8 cellular contexts compared by ENCODE assay signal in the genomic region with DNA sequence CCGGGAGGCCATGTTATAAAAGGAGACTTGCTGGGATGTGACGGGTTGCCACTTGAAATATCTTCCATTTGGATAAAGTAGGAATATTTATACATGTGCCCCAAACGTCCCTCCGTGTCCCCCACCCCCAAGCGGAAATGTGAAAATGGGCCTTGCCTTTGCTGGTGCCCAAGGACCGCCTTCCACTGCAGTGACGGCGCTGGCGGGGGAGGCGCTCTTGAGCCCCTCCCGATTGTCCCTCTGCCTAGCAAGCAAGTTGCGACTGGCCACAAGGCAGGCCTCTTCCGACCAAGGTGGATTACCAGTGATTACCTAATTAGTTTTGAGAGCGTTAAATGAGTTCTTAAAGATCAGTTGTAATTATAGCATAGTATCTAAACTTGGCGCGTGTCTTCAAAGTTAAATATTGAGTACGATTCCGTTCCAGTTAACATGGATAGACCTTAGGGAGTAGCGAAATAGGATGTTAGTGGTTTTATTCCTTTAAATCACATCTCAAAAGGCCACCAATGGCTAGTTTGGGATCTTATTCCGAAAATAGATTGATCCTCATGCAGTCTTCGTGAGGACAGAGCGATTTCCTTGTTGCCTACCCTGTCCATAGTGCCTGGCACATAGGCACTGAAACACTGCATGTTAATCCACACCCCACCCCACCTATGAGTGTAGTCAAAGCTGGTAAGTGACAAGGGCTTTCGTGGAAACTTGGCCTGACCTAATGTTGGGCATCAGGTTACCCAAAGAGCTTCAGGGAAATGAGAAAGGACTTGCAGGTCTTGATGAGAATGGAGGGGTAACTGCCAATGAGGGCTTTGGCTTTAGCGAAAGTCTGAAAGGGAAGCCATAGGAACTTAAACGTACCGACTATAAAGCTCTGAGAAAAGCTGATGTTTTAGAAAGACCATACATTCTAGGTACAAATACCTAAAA. TPM values are rescaled to one million over a fixed set of nuclear protein-coding genes. Genes with fewer than 3 reads are reported as not detected.
DNase-seq lines count a peak whose midpoint lies in the region; ATAC-seq, FAIRE-seq and TF ChIP-seq lines count a peak whose summit lies in the region.

No MANE protein-coding gene starts in this region.

- H3K27ac ChIP-seq in A549 (peak overlapping the region; percentile 96 to 97), skin epidermis (peak overlapping the region; percentile 95 to 100 (median 99))

- no peak; a peak in 1 of 5 replicates for TF ChIP-seq RAD21 in A549 (conservative IDR thresholded peaks at IDR 0.05 in 1 of 2, IDR thresholded peaks at IDR 0.05 in 1 of 2)

- H3K4me3 ChIP-seq in A549: peak overlapping the region; percentile 79
- peak overlapping the region; percentile 91 for H3K4me3 ChIP-seq in bronchial epithelial cell (ENCODE audit: low read depth, low read length)
- peak overlapping the region; percentile 60 to 93 (median 79) for H3K4me3 ChIP-seq in skin epidermis

- H3K27ac Mint-ChIP-seq in activated B cell treated with CpG ODN at 0.5 μM for 24 hours: peak overlapping the region; percentile 96

- H3K27me3 ChIP-seq in bronchial epithelial cell (ENCODE audit: control insufficient read depth, insufficient read depth, low read length): no peaks in the 10 kb centered on the region

- 0 out of 2 replicates have a peak, but pooled peaks have one; percentile 26 for TF ChIP-seq POLR2A in A549 (IDR thresholded peaks at IDR 0.05; ENCODE audit: low read length)

- peaks cover 30% of the 10 kb centered on the region for H3K4me1 ChIP-seq in A549

- ATAC-seq in A549 (peak; percentile 75 to 79), GM18858 (IDR thresholded peaks at IDR 0.05; ENCODE audit: unreplicated experiment) (peak; percentile 34), HG03108 (IDR thresholded peaks at IDR 0.05; ENCODE audit: unreplicated experiment) (peak; percentile 50), activated B cell treated with CpG ODN at 0.5 μM for 24 hours (ENCODE audit: low read depth) (peak; percentile 56)

- 1% methylated on average over 26 of the region's 26 CpGs for WGBS in A549 (ENCODE audit: missing lambda C conversion rate)

- FAIRE-seq in A549 (lab: Jason Lieb, UNC): no peak
- no peak for FAIRE-seq in bronchial epithelial cell (lab: Jason Lieb, UNC)

- peaks cover 21% of the 10 kb centered on the region for H3K36me3 ChIP-seq in bronchial epithelial cell (ENCODE audit: control insufficient read depth, insufficient read depth, low read length)

- no peaks in the 10 kb centered on the region for H3K9me3 ChIP-seq in A549

- intact Hi-C loops in activated B cell treated with CpG ODN at 0.5 μM for 24 hours (cut with micrococcal nuclease): loop anchor here (1.0 to 2.0 kb wide), 7 partner anchors 49 to 313 kb away; a partner anchor contains a TSS

- CTCF ChIA-PET in A549 (lab: Yijun Ruan, JAX): interaction anchor here (0.5 to 1.9 kb wide), 12 partner anchors 14 to 614 kb away, joined by 3 to 6 read pairs (median 3); a partner anchor contains a TSS
- CTCF ChIA-PET in activated B cell treated with CpG ODN at 0.5 μM for 24 hours (lab: Charles Lee): interaction anchor here (0.6 to 2.7 kb wide), 10 partner anchors 13 to 191 kb away, joined by 3 to 13 read pairs (median 3); a partner anchor contains a TSS

- peak; percentile 81 to 92 for DNase-seq in A549 (ENCODE audit: low read depth in 1 of 2, low spot score in 1 of 2)
- peak; percentile 86 for DNase-seq in NCI-H2227 (lab: John Stamatoyannopoulos, UW; ENCODE audit: unreplicated experiment)
- DNase-seq in activated B cell treated with CpG ODN at 0.5 μM for 24 hours: peak; percentile 70
- peak; percentile 89 for DNase-seq in bronchial epithelial cell (ENCODE audit: low read depth)
- DNase-seq in iPS-NIHi7 (ENCODE audit: extremely low spot score): peak; percentile 75

- H3K36me3 Mint-ChIP-seq in activated B cell treated with CpG ODN at 0.5 μM for 24 hours (ENCODE audit: low read depth): peaks cover 54% of the 10 kb centered on the region

- TF ChIP-seq CTCF in A549 (IDR thresholded peaks at IDR 0.05) (peak; percentile 44), activated B cell treated with CpG ODN at 0.5 μM for 24 hours (IDR thresholded peaks at IDR 0.05) (no peak), bronchial epithelial cell (IDR thresholded peaks at IDR 0.05; ENCODE audit: insufficient read depth, low read length, severe bottlenecking) (peak; percentile 49)

- H3K27me3 Mint-ChIP-seq in activated B cell treated with CpG ODN at 0.5 μM for 24 hours: no peaks in the 10 kb centered on the region

- POLR2A ChIA-PET in A549 (lab: Yijun Ruan, JAX) (interaction anchor here (0.5 to 2.0 kb wide), 6 partner anchors 20 to 314 kb away, joined by 4 to 7 read pairs (median 6); a partner anchor contains a TSS), activated B cell treated with CpG ODN at 0.5 μM for 24 hours (lab: Charles Lee) (interaction anchor here (0.6 to 5.4 kb wide), 32 partner anchors 11 to 230 kb away, joined by 3 to 77 read pairs (median 4); a partner anchor contains a TSS)

- peak overlapping the region; percentile 97 for H3K4me3 Mint-ChIP-seq in activated B cell treated with CpG ODN at 0.5 μM for 24 hours

- H3K4me2 ChIP-seq in A549: peak overlapping the region; percentile 99

- TF ChIP-seq EP300 in A549 (IDR thresholded peaks at IDR 0.05): no peak

- H3K4me1 Mint-ChIP-seq in activated B cell treated with CpG ODN at 0.5 μM for 24 hours: peaks cover 38% of the 10 kb centered on the region

- no peaks in the 10 kb centered on the region for H3K9me3 Mint-ChIP-seq in activated B cell treated with CpG ODN at 0.5 μM for 24 hours

TF ChIP-seq in A549, 52 proteins besides CTCF, POLR2A, EP300 and RAD21:
- TF ChIP-seq GATA3 (IDR thresholded peaks at IDR 0.05; ENCODE audit: borderline replicate concordance) (no peak), FOXS1 (CRISPR knock-in tag; IDR thresholded peaks at IDR 0.05) (no peak), MAFK (IDR thresholded peaks at IDR 0.05; ENCODE audit: partially characterized antibody) (peak; percentile 30), TFCP2L1 (CRISPR knock-in tag; IDR thresholded peaks at IDR 0.05) (peak; percentile 61; the same call in 1 of the 2 replicates), RNF2 (IDR thresholded peaks at IDR 0.05; ENCODE audit: borderline replicate concordance, low read depth) (no peak), RFX5 (IDR thresholded peaks at IDR 0.05) (no peak), HOXA7 (CRISPR knock-in tag; IDR thresholded peaks at IDR 0.05) (peak; percentile 8), CHD2 (IDR thresholded peaks at IDR 0.05; ENCODE audit: low read length, partially characterized antibody) (no peak), POLR2AphosphoS2 (conservative IDR thresholded peaks at IDR 0.05; ENCODE audit: low read length) (peak; percentile 67), EHF (CRISPR knock-in tag; IDR thresholded peaks at IDR 0.05) (0 out of 2 replicates have a peak, but pooled peaks have one; percentile 1)

RNA-seq across cellular contexts. Expression of a gene that starts 1.1 kb away (rescaled TPM):
- polyA plus RNA-seq in A549 (2011; rRNA removed) (5,366 and 6,016 TPM in 2 replicates), A549 (2017; fragmentation: RNase III; extraction: RNeasy Plus Mini Kit Qiagen cat#74134 plus additional on column Dnase treatment) (6,452 to 7,028 TPM (median 6,488 TPM) in 3 replicates)
- 6,087 and 6,712 TPM in 2 replicates for polyA plus RNA-seq in A549 (2012; cell fraction: cytosol; rRNA removed)
- 2,383 and 3,176 TPM in 2 replicates for polyA plus RNA-seq in A549 (2012; cell fraction: nucleus; rRNA removed)
- 753 and 870 TPM in 2 replicates for polyA minus RNA-seq in A549 (2011; rRNA and poly(A)+ RNA removed)
- total RNA-seq in activated B cell treated with CpG ODN at 0.5 μM for 24 hours (1,411 and 1,534 TPM in 2 replicates), bronchial epithelial cell (1,106 and 1,178 TPM in 2 replicates)

RNA-seq across cellular contexts. Expression of a gene that starts 48.9 kb away (rescaled TPM):
- 4.3 and 6.9 TPM in 2 replicates for polyA plus RNA-seq in A549 (2011; rRNA removed)
- 8.1 and 11.7 TPM in 2 replicates for polyA plus RNA-seq in A549 (2012; cell fraction: cytosol; rRNA removed)
- polyA plus RNA-seq in A549 (2012; cell fraction: nucleus; rRNA removed): 68.0 and 69.2 TPM in 2 replicates
- polyA plus RNA-seq in A549 (2017; fragmentation: RNase III; extraction: RNeasy Plus Mini Kit Qiagen cat#74134 plus additional on column Dnase treatment): 21.7 to 24.5 TPM (median 23.9 TPM) in 3 replicates
- 12.2 and 15.3 TPM in 2 replicates for polyA minus RNA-seq in A549 (2011; rRNA and poly(A)+ RNA removed)
- total RNA-seq in activated B cell treated with CpG ODN at 0.5 μM for 24 hours: 378 and 440 TPM in 2 replicates
- total RNA-seq in bronchial epithelial cell: 5.5 and 8.1 TPM in 2 replicates

RNA-seq across cellular contexts. Expression of a gene that starts 50.3 kb away (rescaled TPM):
- polyA plus RNA-seq in A549 (2011; rRNA removed) (239 and 262 TPM in 2 replicates), A549 (2017; fragmentation: RNase III; extraction: RNeasy Plus Mini Kit Qiagen cat#74134 plus additional on column Dnase treatment) (236 to 244 TPM (median 241 TPM) in 3 replicates)
- polyA plus RNA-seq in A549 (2012; cell fraction: cytosol; rRNA removed): 402 and 450 TPM in 2 replicates
- 123 and 134 TPM in 2 replicates for polyA plus RNA-seq in A549 (2012; cell fraction: nucleus; rRNA removed)
- polyA minus RNA-seq in A549 (2011; rRNA and poly(A)+ RNA removed): 117 and 130 TPM in 2 replicates
- total RNA-seq in activated B cell treated with CpG ODN at 0.5 μM for 24 hours (111 and 115 TPM in 2 replicates), bronchial epithelial cell (136 and 140 TPM in 2 replicates)

Comparison
In these comparisons a context has a peak if more than half of its experiments do, and no peak if none do; other contexts are left out.
1. Peak in every context shown above with its lines: DNase-seq, ATAC-seq, H3K4me3 ChIP-seq and H3K27ac ChIP-seq.
2. RNA of a gene that starts 48.9 kb away (total RNA-seq): 378 to 440 TPM in activated B cell treated with CpG ODN at 0.5 μM for 24 hours; 5.5 to 8.1 TPM in bronchial epithelial cell; every median in the first group is over 10 times any median in the second.